In genomic region chr13:35266412-35266811, GRCh38 we compare ENCODE assay signal across 8 cellular contexts.
"Had no signal": no experiment of that assay in that cellular context is flagged by ENCODE, and none has a peak within 500 bp of the region (broad histone marks: within the 10 kb centered on the region; RNA-seq: fewer than 3 reads in every experiment).

No MANE protein-coding gene starts in this region.

- H3K4me3 Mint-ChIP-seq: HFFc6 had no signal

- FAIRE-seq: HTR-8/SVneo, K562 had no signal

- H3K36me3 ChIP-seq: HAP-1 had no signal

- H3K27ac Mint-ChIP-seq: HFFc6 had no signal

- ATAC-seq: HCT116, K562 had no signal

- DNase-seq: GOT3, H7, HFFc6, KG1 had no signal

- H3K4me1 ChIP-seq: HAP-1 had no signal

- H3K9me3 ChIP-seq: HAP-1 had no signal

- H3K4me3 ChIP-seq: HAP-1, K562 had no signal
